Comparison of ENCODE assay signal across 8 cellular contexts in the genomic region with DNA sequence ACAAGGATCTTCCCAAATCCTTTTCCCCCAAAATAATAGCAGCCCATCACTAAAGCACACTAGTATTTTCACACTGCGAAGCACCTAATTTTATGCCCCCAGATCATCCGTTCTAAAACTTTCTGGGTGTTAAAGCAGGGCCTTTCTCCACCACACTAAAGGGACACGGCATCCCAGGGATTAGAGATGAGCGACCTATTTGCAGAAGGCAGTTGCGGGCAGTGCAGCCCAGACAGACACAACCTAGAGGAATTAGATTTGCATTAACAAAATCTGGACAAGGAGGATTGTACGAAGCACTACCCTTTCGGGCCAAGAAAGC. TPM values are rescaled to one million over a fixed set of nuclear protein-coding genes. Genes with fewer than 3 reads are reported as not detected.
DNase-seq lines count a peak whose midpoint lies in the region; ATAC-seq, FAIRE-seq and TF ChIP-seq lines count a peak whose summit lies in the region.

No MANE protein-coding gene starts in this region.

- 0 to 1% methylated on average over 7 of the region's 7 CpGs for WGBS in aorta, 2 donors

- intact Hi-C loops in cardiac septum (cut with DNase I) (loop anchor here (2.0 kb wide), 1 partner anchor 87 kb away; a partner anchor contains a TSS), mucosa of descending colon (cut with DNase I, micrococcal nuclease) (loop anchor here in 1 of 2 donors (10.0 kb wide), 1 partner anchor 97 kb away; a partner anchor contains a TSS), aorta (cut with DNase I) (loop anchor here in 1 of 2 donors (2.0 kb wide), 1 partner anchor 23 kb away; a partner anchor contains a TSS)

- H3K4me1 ChIP-seq in right atrium auricular region (peaks cover 0 to 15% of the 10 kb centered on the region in 2 donors), mucosa of descending colon (ENCODE audit: low read depth) (peaks cover 4% of the 10 kb centered on the region), aorta (ENCODE audit: control insufficient read depth in 1 of 2, insufficient read depth in 2 of 2, low read length in 2 of 2) (no peaks in the 10 kb centered on the region)

- H3K9me3 ChIP-seq in right atrium auricular region (no peaks in the 10 kb centered on the region), mucosa of descending colon (no peaks in the 10 kb centered on the region), aorta (ENCODE audit: control insufficient read depth, low read length) (no peaks in the 10 kb centered on the region)

- no peak for DNase-seq in right atrium auricular region (ENCODE audit: low spot score)
- DNase-seq in cardiac septum (ENCODE audit: low spot score): no peak
- DNase-seq in cardiac fibroblast (ENCODE audit: low read depth in 2 of 2): no peak
- DNase-seq in mucosa of descending colon: no peak
- no peak for DNase-seq in aorta
- no peak for DNase-seq in GM12892 (ENCODE audit: insufficient read length)
- DNase-seq in pons (ENCODE audit: low spot score): no peak

- no peak for TF ChIP-seq CTCF in right atrium auricular region (IDR thresholded peaks at IDR 0.05)
- no peak for TF ChIP-seq CTCF in cardiac fibroblast (IDR thresholded peaks at IDR 0.05; ENCODE audit: low read depth, low read length)
- TF ChIP-seq CTCF in mucosa of descending colon (IDR thresholded peaks at IDR 0.05): no peak

- no peak for TF ChIP-seq POLR2A in GM12892 (IDR thresholded peaks at IDR 0.05; ENCODE audit: low read depth, low read length)

- no peak for ATAC-seq in mucosa of descending colon
- peak; percentile 74 for ATAC-seq in aorta (ENCODE audit: low FRiP score)
- ATAC-seq in HG02852 (IDR thresholded peaks at IDR 0.05; ENCODE audit: unreplicated experiment): no peak

- H3K27me3 ChIP-seq in right atrium auricular region (no peaks in the 10 kb centered on the region), aorta (ENCODE audit: control insufficient read depth in 1 of 2, insufficient read depth in 2 of 2, low read length in 1 of 2) (no peaks in the 10 kb centered on the region)

- H3K27ac ChIP-seq in right atrium auricular region: peak overlapping the region; percentile 90 to 92
- peak overlapping the region; percentile 7 to 93 for H3K27ac ChIP-seq in aorta (ENCODE audit: low read depth in 1 of 2, low read length in 2 of 2)

- peak overlapping the region; percentile 70 to 78 for H3K4me3 ChIP-seq in right atrium auricular region
- peak overlapping the region; percentile 75 to 78 for H3K4me3 ChIP-seq in cardiac fibroblast (replicated peaks in 1 of 2; ENCODE audit: low read depth in 2 of 2, low read length in 2 of 2)
- H3K4me3 ChIP-seq in mucosa of descending colon: peak overlapping the region; percentile 46
- H3K4me3 ChIP-seq in aorta (ENCODE audit: low read length in 2 of 2): peak overlapping the region; percentile 87 to 98

- no peak for FAIRE-seq in GM12892 (lab: Jason Lieb, UNC)

- H3K36me3 ChIP-seq in right atrium auricular region (peaks cover 7% of the 10 kb centered on the region), mucosa of descending colon (ENCODE audit: low read depth) (no peaks in the 10 kb centered on the region), aorta (ENCODE audit: control insufficient read depth in 1 of 2, insufficient read depth in 2 of 2, low read length in 1 of 2) (peaks cover 0 to 2% of the 10 kb centered on the region in 2 donors)

RNA-seq across cellular contexts. Expression of a gene that starts 0.4 kb away (rescaled TPM):
- total RNA-seq in right atrium auricular region: 1 to 10 TPM; 5.3 to 8.1 TPM
- 5.4 TPM for total RNA-seq in cardiac septum
- total RNA-seq in mucosa of descending colon: 1 to 10 TPM; 3.9 to 5.1 (median 4.3) TPM
- total RNA-seq in aorta: 1 to 10 TPM; 3.2 to 7.6 TPM
- polyA plus RNA-seq in aorta: 1 to 10 TPM; 2.9 to 3.5 TPM
- 10.0 TPM for polyA plus RNA-seq in GM12892 (2012; ENCODE audit: missing spikeins)

RNA-seq across cellular contexts. Expression of a gene that starts 21.9 kb away (rescaled TPM):
- total RNA-seq in right atrium auricular region (10 to 100 TPM; 27.3 to 33.3 TPM), cardiac septum (25.7 TPM), mucosa of descending colon (10 to 100 TPM; 41.9 to 47.2 (median 44.5) TPM), aorta (10 to 100 TPM; 52.4 to 63.4 TPM)
- 100 to 1,000 TPM in 1 of 2 donors, 10 to 100 TPM in 1; 46.0 to 121 TPM for polyA plus RNA-seq in aorta
- 79.1 TPM for polyA plus RNA-seq in GM12892 (2012; ENCODE audit: missing spikeins)

RNA-seq across cellular contexts. Expression of a gene that starts 22.1 kb away (rescaled TPM):
- total RNA-seq in right atrium auricular region (1 to 10 TPM; 7.9 to 9.0 TPM), cardiac septum (11.1 TPM), mucosa of descending colon (10 to 100 TPM; 13.5 to 30.3 (median 17.2) TPM), aorta (10 to 100 TPM; 17.4 to 33.3 TPM)
- 10 to 100 TPM; 10.4 to 13.3 TPM for polyA plus RNA-seq in aorta
- polyA plus RNA-seq in GM12892 (2012; ENCODE audit: missing spikeins): 26.6 TPM
